In genomic region chr22:29799217-29799680, GRCh38 we compare ENCODE assay signal across 1 cellular context.
TF ChIP-seq lines count a peak whose summit lies in the region.

No MANE protein-coding gene starts in this region.

TF ChIP-seq in K562, 482 proteins besides CTCF, POLR2A, EP300 and RAD21 (continued from another document and continues in another):
- TF ChIP-seq ZBTB40 (IDR thresholded peaks at IDR 0.05) = no peak
- no peak for TF ChIP-seq ZBTB40 (CRISPR knock-in tag; IDR thresholded peaks at IDR 0.05)
- TF ChIP-seq ZFPM2 (CRISPR knock-in tag; IDR thresholded peaks at IDR 0.05) = no peak
- no peak for TF ChIP-seq ELK1 (CRISPR knock-in tag; IDR thresholded peaks at IDR 0.05)
- TF ChIP-seq CREB1 (IDR thresholded peaks at IDR 0.05) = no peak
- TF ChIP-seq CREB1 (CRISPR knock-in tag; IDR thresholded peaks at IDR 0.05) = no peak
- TF ChIP-seq MAX (CRISPR knock-in tag; IDR thresholded peaks at IDR 0.05) = no peak
- TF ChIP-seq TAF1 (IDR thresholded peaks at IDR 0.05; ENCODE audit: control insufficient read depth, extremely low read depth, insufficient read depth, low read length, severe bottlenecking) = no peak
- no peak for TF ChIP-seq KAT2B (IDR thresholded peaks at IDR 0.05; ENCODE audit: low read depth, low read length)
- TF ChIP-seq ZNF785 (CRISPR knock-in tag; IDR thresholded peaks at IDR 0.05) = no peak
- TF ChIP-seq U2AF2 (optimal IDR thresholded peaks at IDR 0.05; ENCODE audit: low read depth, low read length) = no peak
- TF ChIP-seq ZNF589 (CRISPR knock-in tag; IDR thresholded peaks at IDR 0.05; ENCODE audit: low read depth) = no peak
- no peak for TF ChIP-seq E4F1 (CRISPR knock-in tag; IDR thresholded peaks at IDR 0.05; ENCODE audit: borderline replicate concordance)
- no peak for TF ChIP-seq KDM1A (IDR thresholded peaks at IDR 0.05)
- no peak for TF ChIP-seq E2F8 (IDR thresholded peaks at IDR 0.05; ENCODE audit: low read depth, partially characterized antibody)
- TF ChIP-seq ZNF511 (CRISPR knock-in tag; IDR thresholded peaks at IDR 0.05) = no peak
- no peak for TF ChIP-seq RBM14 (IDR thresholded peaks at IDR 0.05; ENCODE audit: borderline replicate concordance, insufficient read depth, low read depth, low read length)
- no peak for TF ChIP-seq SIX5 (IDR thresholded peaks at IDR 0.05; ENCODE audit: borderline replicate concordance in 1 of 2, insufficient read depth in 1 of 2, low read depth in 1 of 2, low read length in 2 of 2)
- TF ChIP-seq ESRRA (IDR thresholded peaks at IDR 0.05; ENCODE audit: borderline replicate concordance, low read depth) = no peak
- TF ChIP-seq CREBBP (IDR thresholded peaks at IDR 0.05; ENCODE audit: low read depth, low read length) = no peak
- no peak for TF ChIP-seq ERF (CRISPR knock-in tag; IDR thresholded peaks at IDR 0.05)
- TF ChIP-seq ZSCAN29 (IDR thresholded peaks at IDR 0.05) = no peak
- no peak for TF ChIP-seq NFATC3 (IDR thresholded peaks at IDR 0.05)
- no peak for TF ChIP-seq CBX2 (IDR thresholded peaks at IDR 0.05; ENCODE audit: insufficient read depth, low read length, poor library complexity, severe bottlenecking)
- TF ChIP-seq TOE1 (IDR thresholded peaks at IDR 0.05; ENCODE audit: borderline replicate concordance) = no peak
- TF ChIP-seq TOE1 (CRISPR knock-in tag; IDR thresholded peaks at IDR 0.05; ENCODE audit: borderline replicate concordance, low read depth) = no peak
- TF ChIP-seq ZNF518B (CRISPR knock-in tag; IDR thresholded peaks at IDR 0.05) = no peak
- peak; percentile 53 for TF ChIP-seq RBFOX2 (IDR thresholded peaks at IDR 0.05; ENCODE audit: low read depth, low read length)
- no peak for TF ChIP-seq ZSCAN32 (CRISPR knock-in tag; IDR thresholded peaks at IDR 0.05)
- peak; percentile 48; the same call in 1 of the 2 replicates for TF ChIP-seq SPI1 (IDR thresholded peaks at IDR 0.05; ENCODE audit: borderline replicate concordance, low read depth, low read length)
- peak; percentile 88 for TF ChIP-seq SMARCA4 (IDR thresholded peaks at IDR 0.05)
- no peak for TF ChIP-seq ARID3A (IDR thresholded peaks at IDR 0.05; ENCODE audit: borderline replicate concordance, low read depth, low read length)
- no peak for TF ChIP-seq FOXP4 (CRISPR knock-in tag; IDR thresholded peaks at IDR 0.05; ENCODE audit: borderline replicate concordance)
- TF ChIP-seq SMAD4 (CRISPR knock-in tag; conservative IDR thresholded peaks at IDR 0.05) = peak; percentile 92
- TF ChIP-seq CBFA2T2 (conservative IDR thresholded peaks at IDR 0.05) = no peak
- TF ChIP-seq NCOA2 (IDR thresholded peaks at IDR 0.05; ENCODE audit: partially characterized antibody in 2 of 2) = no peak
